In genomic region chr5:172806897-172807672, GRCh38 we compare ENCODE assay signal across 8 cellular contexts. TPM values are rescaled to one million over a fixed set of nuclear protein-coding genes. Genes with fewer than 3 reads are reported as not detected.
DNase-seq lines count a peak whose midpoint lies in the region; ATAC-seq and TF ChIP-seq lines count a peak whose summit lies in the region.

No MANE protein-coding gene starts in this region.

- WGBS in neuronal stem cell (ENCODE audit: extremely low coverage in 2 of 2, insufficient read length in 2 of 2, insufficient replicate concordance in 1 of 2), 2 donors = no CpG with 5 or more reads among the region's 24 CpGs

- H3K4me2 ChIP-seq in OCI-LY3 (ENCODE audit: low read length) (peak overlapping the region; percentile 98), neuronal stem cell (ENCODE audit: insufficient read depth, low read length, poor library complexity, severe bottlenecking) (no peak overlapping the region)

- no peaks in the 10 kb centered on the region for H3K79me1 ChIP-seq in neuronal stem cell (ENCODE audit: low read depth, low read length)

- peaks cover 15% of the 10 kb centered on the region for H3K4me1 Mint-ChIP-seq in activated T-helper 1 cell treated with anti-CD3 and anti-CD28 coated beads, Interleukin-12 subunit alpha, Interleukin-12 subunit beta, Interleukin-2, Interleukin-4 antibody, amounts not matched to agents 30 ng/mL and 10 ng/mL and 1 ng/mL, durations not matched to agents 14 hours and 24 hours and 36 hours (ENCODE audit: low read depth)

- peak overlapping the region; percentile 92 for H3K9ac ChIP-seq in OCI-LY3 (ENCODE audit: low read length)
- no peak overlapping the region for H3K9ac ChIP-seq in neuronal stem cell (ENCODE audit: low read depth, low read length, poor library complexity)

- H2BK5ac ChIP-seq in neuronal stem cell (ENCODE audit: low read length) = no peak overlapping the region

- no peak overlapping the region for H2BK12ac ChIP-seq in neuronal stem cell (ENCODE audit: low read length)

- no peaks in the 10 kb centered on the region for H3K9me3 Mint-ChIP-seq in activated T-helper 1 cell treated with anti-CD3 and anti-CD28 coated beads, Interleukin-12 subunit alpha, Interleukin-12 subunit beta, Interleukin-2, Interleukin-4 antibody, amounts not matched to agents 30 ng/mL and 10 ng/mL and 1 ng/mL, durations not matched to agents 14 hours and 24 hours and 36 hours

- peak overlapping the region; percentile 91 for H3K27ac Mint-ChIP-seq in activated T-helper 1 cell treated with anti-CD3 and anti-CD28 coated beads, Interleukin-12 subunit alpha, Interleukin-12 subunit beta, Interleukin-2, Interleukin-4 antibody, amounts not matched to agents 30 ng/mL and 10 ng/mL and 1 ng/mL, durations not matched to agents 14 hours and 24 hours and 36 hours

- no peak overlapping the region for H3K23ac ChIP-seq in neuronal stem cell (ENCODE audit: low read depth, low read length, poor library complexity)

- intact Hi-C loops in activated T-helper 1 cell treated with anti-CD3 and anti-CD28 coated beads, Interleukin-12 subunit alpha, Interleukin-12 subunit beta, Interleukin-2, Interleukin-4 antibody, amounts not matched to agents 30 ng/mL and 10 ng/mL and 1 ng/mL, durations not matched to agents 14 hours and 24 hours and 36 hours (cut with micrococcal nuclease) = loop anchor here (1.0 kb wide), 6 partner anchors 27 to 250 kb away; partner anchors contain the start of gene ERGIC1

- H3K4me1 ChIP-seq in OCI-LY3 (ENCODE audit: low read length) = peaks cover 14% of the 10 kb centered on the region
- H3K4me1 ChIP-seq in neuronal stem cell (ENCODE audit: control insufficient read depth in 2 of 2, insufficient read depth in 1 of 2, low read depth in 1 of 2, low read length in 2 of 2) = peaks cover 0 to 4% of the 10 kb centered on the region in 2 donors

- H3K27me3 ChIP-seq in OCI-LY3 (ENCODE audit: low read depth, low read length) (no peaks in the 10 kb centered on the region), neuronal stem cell (ENCODE audit: control insufficient read depth in 3 of 3, insufficient read depth in 3 of 3, low read depth in 1 of 3, low read length in 3 of 3) (no peaks in the 10 kb centered on the region)

- H4K8ac ChIP-seq in neuronal stem cell (ENCODE audit: low read depth, low read length) = no peak overlapping the region

- H3K4ac ChIP-seq in neuronal stem cell (ENCODE audit: low read length) = no peak overlapping the region

- no peaks in the 10 kb centered on the region for H4K20me1 ChIP-seq in OCI-LY3 (ENCODE audit: insufficient read depth, low read length)

- peak overlapping the region; percentile 74 for H2BK15ac ChIP-seq in neuronal stem cell (ENCODE audit: low read length)

- TF ChIP-seq CTCF in OCI-LY3 (IDR thresholded peaks at IDR 0.05; ENCODE audit: low read depth, low read length) = no peak

- H3K36me3 ChIP-seq in OCI-LY3 (replicated peaks; ENCODE audit: low read depth, low read length) (no peaks in the 10 kb centered on the region), neuronal stem cell (replicated peaks in 1 of 2; ENCODE audit: control insufficient read depth in 2 of 2, insufficient read depth in 2 of 2, low read length in 2 of 2) (no peaks in the 10 kb centered on the region)

- H2AFZ ChIP-seq in OCI-LY3 (ENCODE audit: low read depth, low read length) (peak overlapping the region; percentile 87), neuronal stem cell (ENCODE audit: low read length) (peak overlapping the region; percentile 83)

- H3K27me3 Mint-ChIP-seq in activated T-helper 1 cell treated with anti-CD3 and anti-CD28 coated beads, Interleukin-12 subunit alpha, Interleukin-12 subunit beta, Interleukin-2, Interleukin-4 antibody, amounts not matched to agents 30 ng/mL and 10 ng/mL and 1 ng/mL, durations not matched to agents 14 hours and 24 hours and 36 hours (ENCODE audit: insufficient read depth) = no peaks in the 10 kb centered on the region

- ATAC-seq in GM18508 (IDR thresholded peaks at IDR 0.05; ENCODE audit: insufficient read depth, unreplicated experiment) (peak; percentile 74), HG02870 (IDR thresholded peaks at IDR 0.05; ENCODE audit: unreplicated experiment) (peak; percentile 96)

- H3K36me3 Mint-ChIP-seq in activated T-helper 1 cell treated with anti-CD3 and anti-CD28 coated beads, Interleukin-12 subunit alpha, Interleukin-12 subunit beta, Interleukin-2, Interleukin-4 antibody, amounts not matched to agents 30 ng/mL and 10 ng/mL and 1 ng/mL, durations not matched to agents 14 hours and 24 hours and 36 hours (ENCODE audit: low read depth) = peaks cover 3% of the 10 kb centered on the region

- H3K14ac ChIP-seq in neuronal stem cell (ENCODE audit: low read length) = no peak overlapping the region

- peak overlapping the region; percentile 64 for H3K27ac ChIP-seq in OCI-LY3 (ENCODE audit: low read length)
- no peak overlapping the region for H3K27ac ChIP-seq in neuronal stem cell (replicated peaks; ENCODE audit: low read length)
- peak overlapping the region; percentile 23 for H3K27ac ChIP-seq in substantia nigra (ENCODE audit: low read depth, low read length, poor library complexity, severe bottlenecking)

- H3K79me2 ChIP-seq in OCI-LY3 (ENCODE audit: low read length) = no peaks in the 10 kb centered on the region

- no peak overlapping the region for H2AK5ac ChIP-seq in neuronal stem cell (ENCODE audit: low read depth, low read length)

- DNase-seq in activated T-helper 1 cell treated with anti-CD3 and anti-CD28 coated beads, Interleukin-12 subunit alpha, Interleukin-12 subunit beta, Interleukin-2, Interleukin-4 antibody, amounts not matched to agents 30 ng/mL and 10 ng/mL and 1 ng/mL, durations not matched to agents 14 hours and 24 hours and 36 hours (ENCODE audit: low spot score) = peak; percentile 74
- peak; percentile 87 for DNase-seq in fibroblast of the conjunctiva (ENCODE audit: low read depth)
- DNase-seq in neuronal stem cell (ENCODE audit: low spot score) = no peak
- peak in 28 of 49 donors; percentile 14 to 66 (median 32) for DNase-seq in substantia nigra (lab: John Stamatoyannopoulos, UW)
- DNase-seq in NCI-H1105 (lab: John Stamatoyannopoulos, UW) = no peak

- H3K4me3 ChIP-seq in OCI-LY3 (ENCODE audit: low read length) (peak overlapping the region; percentile 88), neuronal stem cell (ENCODE audit: low read length in 2 of 2) (no peak overlapping the region)

- no peak overlapping the region for H4K91ac ChIP-seq in neuronal stem cell (ENCODE audit: low read depth, low read length, poor library complexity)

- H2BK120ac ChIP-seq in neuronal stem cell (ENCODE audit: low read depth, low read length) = no peak overlapping the region

- H3K18ac ChIP-seq in neuronal stem cell (ENCODE audit: low read length) = peak overlapping the region; percentile 81

- H3K9me3 ChIP-seq in OCI-LY3 (ENCODE audit: insufficient read depth, low read length) = no peaks in the 10 kb centered on the region
- H3K9me3 ChIP-seq in neuronal stem cell (replicated peaks in 1 of 2; ENCODE audit: control insufficient read depth in 2 of 2, insufficient read depth in 1 of 2, low read depth in 1 of 2, low read length in 2 of 2) = peaks cover 0 to 3% of the 10 kb centered on the region in 2 donors

- peak overlapping the region; percentile 43 for H3K4me3 Mint-ChIP-seq in activated T-helper 1 cell treated with anti-CD3 and anti-CD28 coated beads, Interleukin-12 subunit alpha, Interleukin-12 subunit beta, Interleukin-2, Interleukin-4 antibody, amounts not matched to agents 30 ng/mL and 10 ng/mL and 1 ng/mL, durations not matched to agents 14 hours and 24 hours and 36 hours

RNA-seq across cellular contexts. Expression of gene ERGIC1, which starts 27.0 kb away (rescaled TPM):
- 47.4 and 47.9 TPM in 2 replicates for total RNA-seq in activated T-helper 1 cell treated with anti-CD3 and anti-CD28 coated beads, Interleukin-12 subunit alpha, Interleukin-12 subunit beta, Interleukin-2, Interleukin-4 antibody, amounts not matched to agents 30 ng/mL and 10 ng/mL and 1 ng/mL, durations not matched to agents 14 hours and 24 hours and 36 hours
- 73.5 TPM for polyA plus RNA-seq in neuronal stem cell (2013, experiment 1 of 2)
- 73.3 TPM for polyA plus RNA-seq in neuronal stem cell (2013, experiment 2 of 2)

RNA-seq across cellular contexts. Expression of gene DUSP1, which starts 36.1 kb away (rescaled TPM):
- 11.9 and 12.5 TPM in 2 replicates for total RNA-seq in activated T-helper 1 cell treated with anti-CD3 and anti-CD28 coated beads, Interleukin-12 subunit alpha, Interleukin-12 subunit beta, Interleukin-2, Interleukin-4 antibody, amounts not matched to agents 30 ng/mL and 10 ng/mL and 1 ng/mL, durations not matched to agents 14 hours and 24 hours and 36 hours
- polyA plus RNA-seq in neuronal stem cell (2013, experiment 1 of 2) = 10.2 TPM
- 10.0 TPM for polyA plus RNA-seq in neuronal stem cell (2013, experiment 2 of 2)

Comparison
In these comparisons a context has a peak if more than half of its experiments do, and no peak if none do; other contexts are left out.
1. DNase-seq: peak in activated T-helper 1 cell treated with anti-CD3 and anti-CD28 coated beads, Interleukin-12 subunit alpha, Interleukin-12 subunit beta, Interleukin-2, Interleukin-4 antibody, amounts not matched to agents 30 ng/mL and 10 ng/mL and 1 ng/mL, durations not matched to agents 14 hours and 24 hours and 36 hours (single experiment), fibroblast of the conjunctiva (single experiment) and substantia nigra (28 of 49); none in neuronal stem cell (single experiment) and NCI-H1105 (single experiment).